ENCODE assay signal across 19 cellular contexts in the genomic region with DNA sequence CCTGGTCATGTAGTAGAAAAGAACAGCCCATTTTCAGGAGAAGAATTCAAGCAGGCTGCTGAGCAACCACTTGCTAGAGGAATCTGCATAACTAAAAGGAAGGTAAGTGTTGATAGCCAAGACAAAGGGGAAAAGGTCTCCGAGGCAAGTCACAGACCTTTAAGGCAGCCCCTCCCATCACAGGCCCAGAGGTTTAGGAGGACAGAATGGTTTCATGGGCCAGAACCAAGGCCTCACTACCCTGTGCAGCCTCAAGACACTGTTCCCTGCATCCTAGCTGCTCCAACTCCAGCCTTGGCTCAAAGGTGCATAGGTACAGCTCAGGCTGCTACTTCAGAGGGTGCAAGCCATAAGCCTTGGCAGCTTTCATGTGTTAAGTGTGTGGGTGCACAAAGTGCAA.
"Had no signal": no experiment of that assay in that cellular context is flagged by ENCODE, and none has a peak within 500 bp of the region (broad histone marks: within the 10 kb centered on the region; RNA-seq: fewer than 3 reads in every experiment).

No MANE protein-coding gene starts in this region.

- ATAC-seq: esophagus mucosa; heart left ventricle; left lobe of liver; natural killer cell; stimulated activated naive CD8-positive, alpha-beta T cell treated with anti-CD3 and anti-CD28 coated beads, Interleukin-15, Interleukin-2, amounts not matched to agents 100 U/mL and 50 U/mL, for 24 hours had no signal

- H3K4me1 Mint-ChIP-seq: mesothelial cell of epicardium, natural killer cell had no signal

- H3K27ac ChIP-seq: coronary artery, heart left ventricle, suprapubic skin, thyroid gland had no signal

- H3K4me1 ChIP-seq: heart left ventricle, suprapubic skin, thyroid gland had no signal

- H3K9me3 ChIP-seq: thyroid gland had no signal

- H3K4me3 ChIP-seq: coronary artery, heart left ventricle, suprapubic skin, thyroid gland had no signal

- DNase-seq: effector CD4-positive, alpha-beta T cell; heart left ventricle; hippocampal formation; islet precursor cell; mammary epithelial cell; natural killer cell; posterior cingulate gyrus; small intestine; stimulated activated CD4-positive, alpha-beta T cell treated with anti-CD3 and anti-CD28 coated beads, Interleukin-12 subunit alpha, Interleukin-12 subunit beta, amount 100 ng/mL, for 4 hours; stimulated activated CD4-positive, alpha-beta T cell treated with anti-CD3 and anti-CD28 coated beads, Interleukin-2, amount 100 ng/mL, for 48 hours; stimulated activated naive CD8-positive, alpha-beta T cell treated with anti-CD3 and anti-CD28 coated beads, Interleukin-15, Interleukin-2, amounts not matched to agents 100 U/mL and 50 U/mL, for 24 hours; thyroid gland had no signal

- H3K27me3 ChIP-seq: heart left ventricle, suprapubic skin, thyroid gland had no signal

- H3K36me3 ChIP-seq: heart left ventricle, suprapubic skin, thyroid gland had no signal

- H3K27ac Mint-ChIP-seq: mesothelial cell of epicardium, natural killer cell, type B pancreatic cell had no signal

- H3K27me3 Mint-ChIP-seq: type B pancreatic cell had no signal

- H3K4me3 Mint-ChIP-seq: mesothelial cell of epicardium, natural killer cell, neural crest cell, type B pancreatic cell had no signal
